14 cellular contexts compared by ENCODE assay signal in genomic region chr9:122406264-122406890, GRCh38. TPM values are rescaled to one million over a fixed set of nuclear protein-coding genes. Genes with fewer than 3 reads are reported as not detected.
A peak's percentile ranks its signal among the peaks of the same experiment; 100 is the strongest.
DNase-seq lines count a peak whose midpoint lies in the region; ATAC-seq and TF ChIP-seq lines count a peak whose summit lies in the region.
"Had no signal": no experiment of that assay in that cellular context is flagged by ENCODE, and none has a peak within 500 bp of the region (broad histone marks: within the 10 kb centered on the region; RNA-seq: fewer than 3 reads in every experiment).

No MANE protein-coding gene starts in this region.

- WGBS in lower leg skin, 2 donors, result 36 to 70% methylated on average over 20 to 33 of the region's 46 CpGs
- WGBS in testis, 2 donors, result 43 to 44% methylated on average over 19 to 31 of the region's 46 CpGs

- H3K36me3 Mint-ChIP-seq in activated CD4-positive, alpha-beta T cell treated with anti-CD3 and anti-CD28 coated beads, Interleukin-2, amount 10 ng/mL, durations not matched to agents 24 days and 14 days (ENCODE audit: low read depth), result peaks cover 2% of the 10 kb centered on the region
- no peaks in the 10 kb centered on the region for H3K36me3 Mint-ChIP-seq in T-helper 17 cell (ENCODE audit: low read depth)

- no peaks in the 10 kb centered on the region for H3K27me3 ChIP-seq in testis

- ATAC-seq in T-helper 17 cell, result peak; percentile 79
- ATAC-seq in GM19455 (IDR thresholded peaks at IDR 0.05; ENCODE audit: unreplicated experiment), result no peak
- ATAC-seq in HG03097 (IDR thresholded peaks at IDR 0.05; ENCODE audit: low FRiP score, unreplicated experiment), result no peak
- ATAC-seq in HG03196 (IDR thresholded peaks at IDR 0.05; ENCODE audit: unreplicated experiment), result no peak

- DNase-seq in activated CD4-positive, alpha-beta T cell treated with anti-CD3 and anti-CD28 coated beads, Interleukin-2, amount 10 ng/mL, durations not matched to agents 24 days and 14 days, result peak; percentile 69
- no peak for DNase-seq in activated CD4-positive, alpha-beta T cell treated with anti-CD3 and anti-CD28 coated beads, Interleukin-2, amount 50 U/mL, for 48 hours
- DNase-seq in T-helper 17 cell (no peak), lower leg skin (ENCODE audit: low spot score in 2 of 2) (no peak), testis (no peak)
- DNase-seq: activated CD4-positive, alpha-beta T cell treated with anti-CD3 and anti-CD28 coated beads for 48 hours; cerebellar nuclear complex; GDM1; kidney; substantia nigra had no signal

- peaks cover 2% of the 10 kb centered on the region for H3K27me3 Mint-ChIP-seq in activated CD4-positive, alpha-beta T cell treated with anti-CD3 and anti-CD28 coated beads, Interleukin-2, amount 10 ng/mL, durations not matched to agents 24 days and 14 days
- peaks cover 5% of the 10 kb centered on the region for H3K27me3 Mint-ChIP-seq in T-helper 17 cell

- H3K4me3 ChIP-seq in lower leg skin (ENCODE audit: low read depth, poor library complexity, severe bottlenecking), result peak overlapping the region; percentile 5
- peak overlapping the region; percentile 39 to 66 for H3K4me3 ChIP-seq in testis

- peaks cover 16% of the 10 kb centered on the region for H3K9me3 Mint-ChIP-seq in activated CD4-positive, alpha-beta T cell treated with anti-CD3 and anti-CD28 coated beads, Interleukin-2, amount 10 ng/mL, durations not matched to agents 24 days and 14 days

- H3K9me3 ChIP-seq in T-helper 17 cell (ENCODE audit: control insufficient read depth, low read length, poor library complexity, severe bottlenecking) (no peaks in the 10 kb centered on the region), testis (no peaks in the 10 kb centered on the region)

- no peaks in the 10 kb centered on the region for H3K4me1 ChIP-seq in testis

- no peak for TF ChIP-seq POLR2A in lower leg skin (IDR thresholded peaks at IDR 0.05)
- TF ChIP-seq POLR2A in testis (IDR thresholded peaks at IDR 0.05), result no peak

- H3K36me3 ChIP-seq in testis (ENCODE audit: low read depth, missing control alignments), result no peaks in the 10 kb centered on the region

- H3K27ac Mint-ChIP-seq in activated CD4-positive, alpha-beta T cell treated with anti-CD3 and anti-CD28 coated beads, Interleukin-2, amount 10 ng/mL, durations not matched to agents 24 days and 14 days, result no peak overlapping the region
- H3K27ac Mint-ChIP-seq in T-helper 17 cell, result no peak overlapping the region
- H3K27ac Mint-ChIP-seq: activated T-cell treated with anti-CD3 and anti-CD28 coated beads, Interleukin-2, amount 50 U/mL, for 72 hours had no signal

- no peak for TF ChIP-seq CTCF in lower leg skin (IDR thresholded peaks at IDR 0.05)
- TF ChIP-seq CTCF in testis (IDR thresholded peaks at IDR 0.05), result no peak

- peak overlapping the region; percentile 45 to 68 for H3K27ac ChIP-seq in testis

- intact Hi-C loops in activated CD4-positive, alpha-beta T cell treated with anti-CD3 and anti-CD28 coated beads, Interleukin-2, amount 10 ng/mL, durations not matched to agents 24 days and 14 days (cut with micrococcal nuclease), result loop anchor here (10.0 kb wide), 2 partner anchors 818 to 1798 kb away; no protein-coding TSS in a partner anchor
- intact Hi-C loops in lower leg skin (cut with DNase I; ENCODE audit: low total_unique reads), result no loop called here
- intact Hi-C loops in testis (cut with DNase I; ENCODE audit: low total_unique reads), result no loop called here

- H3K4me3 Mint-ChIP-seq in activated CD4-positive, alpha-beta T cell treated with anti-CD3 and anti-CD28 coated beads, Interleukin-2, amount 10 ng/mL, durations not matched to agents 24 days and 14 days, result peak overlapping the region; percentile 81
- peak overlapping the region; percentile 88 for H3K4me3 Mint-ChIP-seq in T-helper 17 cell

- H3K4me1 Mint-ChIP-seq in activated CD4-positive, alpha-beta T cell treated with anti-CD3 and anti-CD28 coated beads, Interleukin-2, amount 10 ng/mL, durations not matched to agents 24 days and 14 days, result peaks cover 21% of the 10 kb centered on the region
- peaks cover 2% of the 10 kb centered on the region for H3K4me1 Mint-ChIP-seq in T-helper 17 cell

RNA-seq across cellular contexts. Expression of gene PTGS1, which starts 35.6 kb away (rescaled TPM):
- total RNA-seq in activated CD4-positive, alpha-beta T cell treated with anti-CD3 and anti-CD28 coated beads, Interleukin-2, amount 10 ng/mL, durations not matched to agents 24 days and 14 days, result 0.26 and 0.28 TPM in 2 replicates
- total RNA-seq in T-helper 17 cell, result 100 to 1,000 TPM in 1 of 2 donors, 1 to 10 TPM in 1; 3.0 to 123 TPM
- 100 to 1,000 TPM in 1 of 4 donors, 10 to 100 TPM in 3; 62.9 to 110 (median 84.8) TPM for total RNA-seq in lower leg skin
- 1 to 10 TPM in 1 of 2 donors, under 1 TPM in 1; 0.93 to 1.1 TPM for total RNA-seq in testis
- polyA plus RNA-seq in testis (ENCODE audit: insufficient read depth, low read depth, low replicate concordance), result 10.1 TPM
